In genomic region chr3:4493008-4493930, GRCh38 we compare ENCODE assay signal across 8 cellular contexts. TPM values are rescaled to one million over a fixed set of nuclear protein-coding genes. Genes with fewer than 3 reads are reported as not detected.
A peak's percentile ranks its signal among the peaks of the same experiment; 100 is the strongest.
DNase-seq lines count a peak whose midpoint lies in the region; ATAC-seq and TF ChIP-seq lines count a peak whose summit lies in the region.

Gene ITPR1 (plus strand): TSS chr3:4493348. CDS start chr3:4516492, 23,144 bp downstream.

- peaks cover 32% of the 10 kb centered on the region for H3K27me3 Mint-ChIP-seq in T-helper 1 cell treated with Interleukin-12 subunit alpha and Interleukin-12 subunit beta and Interleukin-4 antibody, amounts not matched to agents 30 μg/mL and 1 μg/mL, for 36 hours (ENCODE audit: low read depth)

- H3K4me1 Mint-ChIP-seq in T-helper 1 cell treated with Interleukin-12 subunit alpha and Interleukin-12 subunit beta and Interleukin-4 antibody, amounts not matched to agents 30 μg/mL and 1 μg/mL, for 36 hours (ENCODE audit: low read depth): peaks cover 38% of the 10 kb centered on the region

- H3K36me3 ChIP-seq in left ventricle myocardium inferior: peaks cover 6% of the 10 kb centered on the region
- H3K36me3 ChIP-seq in prostate gland: no peaks in the 10 kb centered on the region
- no peaks in the 10 kb centered on the region for H3K36me3 ChIP-seq in urinary bladder (ENCODE audit: insufficient read depth)

- H3K4me3 ChIP-seq in left ventricle myocardium inferior: peak within 1 kb of the TSS; percentile 98
- peak within 1 kb of the TSS; percentile 71 to 72 for H3K4me3 ChIP-seq in prostate gland
- H3K4me3 ChIP-seq in urinary bladder (ENCODE audit: low read depth, low read length): peak within 1 kb of the TSS; percentile 67

- peak within 1 kb of the TSS; percentile 93 for H3K4me3 Mint-ChIP-seq in T-helper 1 cell treated with Interleukin-12 subunit alpha and Interleukin-12 subunit beta and Interleukin-4 antibody, amounts not matched to agents 30 μg/mL and 1 μg/mL, for 36 hours

- H3K27me3 ChIP-seq in left ventricle myocardium inferior (ENCODE audit: low read depth): no peaks in the 10 kb centered on the region
- H3K27me3 ChIP-seq in prostate gland (replicated peaks; ENCODE audit: insufficient read depth): no peaks in the 10 kb centered on the region

- peak; percentile 99 for TF ChIP-seq POLR2A in prostate gland (IDR thresholded peaks at IDR 0.05)

- intact Hi-C loops in left ventricle myocardium inferior (cut with micrococcal nuclease): loop anchor here (10.0 kb wide), 2 partner anchors 92 to 138 kb away; no protein-coding TSS in a partner anchor
- intact Hi-C loops in prostate gland (cut with DNase I): loop anchor here (5.0 kb wide), 3 partner anchors 139 to 186 kb away; no protein-coding TSS in a partner anchor

- peaks cover 21% of the 10 kb centered on the region for H3K36me3 Mint-ChIP-seq in T-helper 1 cell treated with Interleukin-12 subunit alpha and Interleukin-12 subunit beta and Interleukin-4 antibody, amounts not matched to agents 30 μg/mL and 1 μg/mL, for 36 hours (ENCODE audit: low read depth)

- TF ChIP-seq CTCF in GM13977 (IDR thresholded peaks at IDR 0.05; ENCODE audit: extremely low read depth, insufficient read depth, missing control alignments): no peak
- TF ChIP-seq CTCF in left ventricle myocardium inferior (IDR thresholded peaks at IDR 0.05; ENCODE audit: borderline replicate concordance): no peak
- TF ChIP-seq CTCF in prostate gland (IDR thresholded peaks at IDR 0.05): peak in 2 of 4 experiments; percentile 33 to 49

- DNase-seq in GM13977 (ENCODE audit: low spot score) (peak; percentile 95), NCI-H1694 (lab: John Stamatoyannopoulos, UW) (peak; percentile 56), amygdala (lab: John Stamatoyannopoulos, UW) (peak; percentile 51 to 99 (median 94)), left ventricle myocardium inferior (peak; percentile 98), prostate gland (ENCODE audit: low spot score) (peak; percentile 98)

- peak; percentile 86 for ATAC-seq in HG02884 (IDR thresholded peaks at IDR 0.05; ENCODE audit: unreplicated experiment)

- H3K27ac ChIP-seq in left ventricle myocardium inferior (replicated peaks) (peak within 1 kb of the TSS; percentile 95), prostate gland (peak within 1 kb of the TSS; percentile 88 to 91), urinary bladder (ENCODE audit: low read depth) (peak within 1 kb of the TSS; percentile 84)

- no peaks in the 10 kb centered on the region for H3K9me3 ChIP-seq in left ventricle myocardium inferior (replicated peaks)
- no peaks in the 10 kb centered on the region for H3K9me3 ChIP-seq in prostate gland

- H3K27ac Mint-ChIP-seq in T-helper 1 cell treated with Interleukin-12 subunit alpha and Interleukin-12 subunit beta and Interleukin-4 antibody, amounts not matched to agents 30 μg/mL and 1 μg/mL, for 36 hours: peak within 1 kb of the TSS; percentile 88

- WGBS in prostate gland: under 1% methylated on average over 41 of the region's 47 CpGs
- under 1% methylated on average over 47 of the region's 47 CpGs for WGBS in urinary bladder

- peaks cover 62% of the 10 kb centered on the region for H3K4me1 ChIP-seq in left ventricle myocardium inferior
- H3K4me1 ChIP-seq in prostate gland (replicated peaks): no peaks in the 10 kb centered on the region
- H3K4me1 ChIP-seq in urinary bladder (ENCODE audit: insufficient read depth): no peaks in the 10 kb centered on the region

- H3K9me3 Mint-ChIP-seq in T-helper 1 cell treated with Interleukin-12 subunit alpha and Interleukin-12 subunit beta and Interleukin-4 antibody, amounts not matched to agents 30 μg/mL and 1 μg/mL, for 36 hours: no peaks in the 10 kb centered on the region

- in situ Hi-C loops in GM13977 (cut with MboI; ENCODE audit: low pct_unique_long_range_greater_than_20kb, low sequenced_read_pairs, unreplicated experiment): no loop called here

RNA-seq across cellular contexts. Expression of gene ITPR1, which starts in this region (rescaled TPM):
- total RNA-seq in left ventricle myocardium inferior: 29.0 TPM
- total RNA-seq in prostate gland: 100 to 1,000 TPM in 1 of 2 donors, 10 to 100 TPM in 1; 80.0 to 126 TPM
- 240 TPM for total RNA-seq in urinary bladder
- polyA plus RNA-seq in urinary bladder: 57.3 TPM

Comparison
In these comparisons a context has a peak if more than half of its experiments do, and no peak if none do; other contexts are left out.
1. Peak in every context shown above with its lines: DNase-seq, ATAC-seq, H3K4me3 ChIP-seq and H3K27ac ChIP-seq.